13 cellular contexts compared by ENCODE assay signal in genomic region chr4:143358419-143358818, GRCh38. TPM values are rescaled to one million over a fixed set of nuclear protein-coding genes. Genes with fewer than 3 reads are reported as not detected.
DNase-seq lines count a peak whose midpoint lies in the region; ATAC-seq, FAIRE-seq and TF ChIP-seq lines count a peak whose summit lies in the region.
"Had no signal": no experiment of that assay in that cellular context is flagged by ENCODE, and none has a peak within 500 bp of the region (broad histone marks: within the 10 kb centered on the region; RNA-seq: fewer than 3 reads in every experiment).

No MANE protein-coding gene starts in this region.

- ATAC-seq in PC-3 (no peak), HG02885 (IDR thresholded peaks at IDR 0.05; ENCODE audit: poor library complexity, unreplicated experiment) (no peak), GM18519 (IDR thresholded peaks at IDR 0.05; ENCODE audit: low FRiP score, unreplicated experiment) (no peak)
- ATAC-seq: Panc1 had no signal

- TF ChIP-seq CTCF in PC-3 (conservative IDR thresholded peaks at IDR 0.05; ENCODE audit: low read depth, low read length) (no peak), esophagus muscularis mucosa (IDR thresholded peaks at IDR 0.05) (no peak), sigmoid colon (IDR thresholded peaks at IDR 0.05) (no peak)

- peak overlapping the region; percentile 72 for H3K4me2 ChIP-seq in PC-3 (ENCODE audit: low read length)

- TF ChIP-seq EP300 in esophagus muscularis mucosa (IDR thresholded peaks at IDR 0.05) (no peak), sigmoid colon (IDR thresholded peaks at IDR 0.05) (no peak)

- H3K36me3 Mint-ChIP-seq in CD4-positive, alpha-beta memory T cell: no peaks in the 10 kb centered on the region

- H3K36me3 ChIP-seq in CD4-positive, alpha-beta memory T cell (ENCODE audit: insufficient read depth, low read length): no peaks in the 10 kb centered on the region
- H3K36me3 ChIP-seq in PC-3 (ENCODE audit: low read depth, low read length) (no peaks in the 10 kb centered on the region), esophagus muscularis mucosa (no peaks in the 10 kb centered on the region), sigmoid colon (no peaks in the 10 kb centered on the region), small intestine (ENCODE audit: control insufficient read depth in 2 of 2, insufficient read depth in 2 of 2, low read length in 2 of 2) (no peaks in the 10 kb centered on the region)

- intact Hi-C loops in CD4-positive, alpha-beta memory T cell (cut with micrococcal nuclease): no loop called here
- intact Hi-C loops in PC-3 (cut with micrococcal nuclease) (no loop called here), esophagus muscularis mucosa (cut with DNase I) (no loop called here), sigmoid colon (cut with DNase I) (loop anchor here (5.0 kb wide), 1 partner anchor 99 kb away; no protein-coding TSS in a partner anchor)

- no peak for DNase-seq in CD4-positive, alpha-beta memory T cell
- DNase-seq in PC-3 (no peak), esophagus muscularis mucosa (ENCODE audit: extremely low spot score) (no peak), sigmoid colon (no peak), small intestine (no peak)
- no peak for DNase-seq in effector CD4-positive, alpha-beta T cell
- DNase-seq: NCI-H1930, nephron progenitor cell had no signal

- CTCF ChIA-PET in CD4-positive, alpha-beta memory T cell (lab: Charles Lee; ENCODE audit: partially characterized antibody): no interaction called here
- CTCF ChIA-PET in PC-3 (lab: Charles Lee): no interaction called here

- peak overlapping the region in 4 of 7 donors; percentile 19 to 83 (median 30) for H3K27ac Mint-ChIP-seq in CD4-positive, alpha-beta memory T cell
- H3K27ac Mint-ChIP-seq: nephron progenitor cell had no signal

- no peaks in the 10 kb centered on the region for H3K27me3 ChIP-seq in CD4-positive, alpha-beta memory T cell (ENCODE audit: insufficient read depth, low read length)
- H3K27me3 ChIP-seq in PC-3 (ENCODE audit: low read length): no peaks in the 10 kb centered on the region
- no peaks in the 10 kb centered on the region for H3K27me3 ChIP-seq in esophagus muscularis mucosa
- no peaks in the 10 kb centered on the region for H3K27me3 ChIP-seq in sigmoid colon
- no peaks in the 10 kb centered on the region for H3K27me3 ChIP-seq in small intestine (ENCODE audit: control insufficient read depth in 2 of 2, insufficient read depth in 2 of 2, low read length in 2 of 2)

- H3K27me3 Mint-ChIP-seq in CD4-positive, alpha-beta memory T cell: no peaks in the 10 kb centered on the region

- POLR2A ChIA-PET in CD4-positive, alpha-beta memory T cell (lab: Charles Lee; ENCODE audit: partially characterized antibody): no interaction called here
- POLR2A ChIA-PET in PC-3 (lab: Charles Lee; ENCODE audit: unreplicated experiment): interaction anchor here (0.6 kb wide), 1 partner anchor 31 kb away, joined by 4 read pairs; no protein-coding TSS in a partner anchor

- TSS peak; percentile 71 for BruUV-seq in PC-3 (replicated peaks; lab: Mats Ljungman, UMichigan)

- no peaks in the 10 kb centered on the region for H3K9me2 ChIP-seq in PC-3 (replicated peaks; ENCODE audit: low read length)

- H3K4me3 Mint-ChIP-seq in CD4-positive, alpha-beta memory T cell: peak overlapping the region in 6 of 8 donors; percentile 6 to 76 (median 66)
- H3K4me3 Mint-ChIP-seq: nephron progenitor cell had no signal

- H3K4me3 ChIP-seq in CD4-positive, alpha-beta memory T cell (ENCODE audit: low read length in 2 of 2): no peak overlapping the region
- H3K4me3 ChIP-seq in PC-3 (ENCODE audit: low read length) (no peak overlapping the region), esophagus muscularis mucosa (peak overlapping the region in 3 of 4 donors; percentile 4 to 15 (median 6)), sigmoid colon (no peak overlapping the region), small intestine (ENCODE audit: low read depth in 1 of 2, low read length in 2 of 2) (no peak overlapping the region)

- no peak overlapping the region for H3K27ac ChIP-seq in CD4-positive, alpha-beta memory T cell (ENCODE audit: low read depth, low read length)
- H3K27ac ChIP-seq in PC-3 (ENCODE audit: low read length) (peak overlapping the region; percentile 83), esophagus muscularis mucosa (replicated peaks in 1 of 4) (peak overlapping the region; percentile 62 to 79 (median 68)), sigmoid colon (peak overlapping the region; percentile 36 to 72 (median 62)), small intestine (ENCODE audit: low read depth in 1 of 2, low read length in 1 of 2) (no peak overlapping the region)

- TF ChIP-seq POLR2A in esophagus muscularis mucosa (IDR thresholded peaks at IDR 0.05; ENCODE audit: low read depth): no peak
- TF ChIP-seq POLR2A in sigmoid colon (IDR thresholded peaks at IDR 0.05): no peak

- no peaks in the 10 kb centered on the region for H3K9me3 ChIP-seq in CD4-positive, alpha-beta memory T cell (ENCODE audit: control insufficient read depth in 1 of 2, low read length in 2 of 2)
- H3K9me3 ChIP-seq in PC-3 (ENCODE audit: low read length) (no peaks in the 10 kb centered on the region), esophagus muscularis mucosa (no peaks in the 10 kb centered on the region), sigmoid colon (no peaks in the 10 kb centered on the region), small intestine (ENCODE audit: control insufficient read depth, low read depth) (no peaks in the 10 kb centered on the region)

- H3K79me2 ChIP-seq in PC-3 (ENCODE audit: low read length): no peaks in the 10 kb centered on the region; the same call in 1 of the 2 replicates

- H3K4me1 Mint-ChIP-seq in CD4-positive, alpha-beta memory T cell: peaks cover 15 to 25% (median 18%) of the 10 kb centered on the region in 4 donors

- WGBS in esophagus muscularis mucosa: 46% methylated on average over 3 of the region's 3 CpGs
- WGBS in sigmoid colon, 2 donors: 23 to 61% methylated on average over 3 of the region's 3 CpGs
- 51 to 61% (median 53%) methylated on average over 3 of the region's 3 CpGs for WGBS in small intestine, 3 donors

- peak overlapping the region; percentile 23 for H3K9ac ChIP-seq in PC-3 (ENCODE audit: low read length)

- no peak for FAIRE-seq in small intestine (lab: Jason Lieb, UNC)
- FAIRE-seq: TTC549, urothelium cell line had no signal

- peaks cover 15% of the 10 kb centered on the region for H3K4me1 ChIP-seq in CD4-positive, alpha-beta memory T cell (ENCODE audit: insufficient read depth, low read length)
- H3K4me1 ChIP-seq in PC-3 (ENCODE audit: insufficient read depth, low read length) (peaks cover 50% of the 10 kb centered on the region), esophagus muscularis mucosa (peaks cover 13 to 100% (median 91%) of the 10 kb centered on the region in 4 donors), sigmoid colon (peaks cover 0 to 95% (median 93%) of the 10 kb centered on the region in 4 donors), small intestine (ENCODE audit: control insufficient read depth in 2 of 2, insufficient read depth in 1 of 2, low read depth in 1 of 2, low read length in 1 of 2) (peaks cover 12 to 28% of the 10 kb centered on the region in 2 donors)

- peaks cover 0 to 2% (median 0%) of the 10 kb centered on the region in 8 donors for H3K9me3 Mint-ChIP-seq in CD4-positive, alpha-beta memory T cell

- H3F3A ChIP-seq in PC-3 (ENCODE audit: low read length, unreplicated experiment): peaks cover 4% of the 10 kb centered on the region

- H2AFZ ChIP-seq in PC-3 (ENCODE audit: low read length): no peak overlapping the region

- no peaks in the 10 kb centered on the region for H4K20me1 ChIP-seq in PC-3 (ENCODE audit: low read length)

RNA-seq across cellular contexts. Expression of gene GAB1, which starts 21.7 kb away (rescaled TPM):
- under 1 TPM; 0.26 to 0.78 TPM for total RNA-seq in CD4-positive, alpha-beta memory T cell
- polyA plus RNA-seq in CD4-positive, alpha-beta memory T cell: not detected
- total RNA-seq in PC-3 (2014; rRNA removed) (3.3 and 4.9 TPM in 2 replicates), esophagus muscularis mucosa (100 to 1,000 TPM in 2 of 4 donors, 10 to 100 TPM in 2; 73.5 to 117 (median 98.8) TPM), sigmoid colon (10 to 100 TPM; 44.1 to 71.6 (median 62.4) TPM)
- polyA plus RNA-seq in sigmoid colon (10 to 100 TPM; 10.0 to 13.2 (median 11.4) TPM), small intestine (1 to 10 TPM; 3.5 to 7.2 (median 6.3) TPM)

Comparison
In these comparisons a context has a peak if more than half of its experiments do, and no peak if none do; other contexts are left out.
1. H3K27ac ChIP-seq: peak in PC-3 (single experiment), esophagus muscularis mucosa (4 of 4) and sigmoid colon (4 of 4); none in CD4-positive, alpha-beta memory T cell (single experiment) and small intestine (0 of 2).
2. H3K4me3 ChIP-seq: peak in esophagus muscularis mucosa (3 of 4); none in CD4-positive, alpha-beta memory T cell (0 of 2), PC-3 (single experiment), sigmoid colon (0 of 4) and small intestine (0 of 2).